Comparison of ENCODE assay signal across 1 cellular context in the genomic region with DNA sequence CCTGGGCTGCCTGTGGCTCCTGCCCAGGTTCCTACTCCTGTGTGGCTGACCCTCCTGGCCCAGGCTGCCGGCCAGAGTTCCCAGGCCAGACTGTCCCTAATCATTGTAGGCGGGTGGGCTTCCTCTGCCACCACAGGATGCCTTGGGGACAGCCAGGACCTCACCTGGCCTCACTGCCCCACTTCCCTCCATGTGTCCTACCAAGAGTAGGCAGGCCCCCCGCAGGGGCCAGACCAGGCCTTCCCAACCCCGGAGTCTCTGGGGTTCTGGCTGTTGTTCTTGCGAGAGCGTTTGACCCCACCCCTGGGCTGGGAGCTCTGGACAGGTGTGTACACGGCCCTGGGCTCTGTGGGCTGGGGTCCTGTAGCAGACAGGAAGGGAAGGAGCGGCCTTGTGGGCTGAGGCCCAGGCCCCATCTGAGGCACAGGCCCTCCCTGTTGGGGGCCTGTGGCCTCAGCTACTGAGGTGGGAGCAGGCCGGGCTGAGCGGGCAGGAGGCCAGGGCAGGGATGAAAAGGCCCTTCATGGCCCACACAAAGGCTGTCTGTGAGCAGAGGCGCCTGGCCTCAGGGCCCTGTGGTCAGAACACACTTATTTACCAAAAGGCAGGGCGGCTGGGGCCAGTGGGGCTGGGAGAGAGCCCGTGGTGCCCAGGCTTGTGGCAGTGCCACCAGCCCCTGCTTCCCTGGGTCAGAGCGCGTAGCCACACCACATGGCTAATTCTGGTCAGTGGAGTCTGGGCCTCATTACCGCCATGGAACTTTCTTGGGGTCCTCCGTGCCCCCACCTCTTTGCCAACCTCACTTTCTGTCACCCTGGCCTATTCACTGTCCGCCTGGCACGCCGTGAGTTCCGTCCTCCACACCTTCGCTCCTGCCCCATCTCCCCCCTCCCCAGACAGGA.
TF ChIP-seq lines count a peak whose summit lies in the region.

No MANE protein-coding gene starts in this region.

TF ChIP-seq in HepG2, 621 proteins besides CTCF, POLR2A, EP300 and RAD21 (continued from another document):
- TF ChIP-seq, protein P1, sequence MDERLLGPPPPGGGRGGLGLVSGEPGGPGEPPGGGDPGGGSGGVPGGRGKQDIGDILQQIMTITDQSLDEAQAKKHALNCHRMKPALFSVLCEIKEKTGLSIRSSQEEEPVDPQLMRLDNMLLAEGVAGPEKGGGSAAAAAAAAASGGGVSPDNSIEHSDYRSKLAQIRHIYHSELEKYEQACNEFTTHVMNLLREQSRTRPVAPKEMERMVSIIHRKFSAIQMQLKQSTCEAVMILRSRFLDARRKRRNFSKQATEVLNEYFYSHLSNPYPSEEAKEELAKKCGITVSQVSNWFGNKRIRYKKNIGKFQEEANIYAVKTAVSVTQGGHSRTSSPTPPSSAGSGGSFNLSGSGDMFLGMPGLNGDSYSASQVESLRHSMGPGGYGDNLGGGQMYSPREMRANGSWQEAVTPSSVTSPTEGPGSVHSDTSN (CRISPR knock-in tag; IDR thresholded peaks at IDR 0.05), result no peak
- TF ChIP-seq ZNF251 (CRISPR knock-in tag; IDR thresholded peaks at IDR 0.05) (0 out of 2 replicates have a peak, but pooled peaks have one; percentile 39), ZFP36L1 (CRISPR knock-in tag; IDR thresholded peaks at IDR 0.05) (no peak), HMGA1 (CRISPR knock-in tag; conservative IDR thresholded peaks at IDR 0.05) (no peak), ZNF788 (CRISPR knock-in tag; IDR thresholded peaks at IDR 0.05; ENCODE audit: borderline replicate concordance) (peak; percentile 90), SATB2 (CRISPR knock-in tag; IDR thresholded peaks at IDR 0.05) (no peak), PHB2 (IDR thresholded peaks at IDR 0.05; ENCODE audit: partially characterized antibody) (no peak), ZNF326 (CRISPR knock-in tag; IDR thresholded peaks at IDR 0.05; ENCODE audit: borderline replicate concordance) (peak; percentile 31; the same call in 1 of the 2 replicates), ZNF781 (CRISPR knock-in tag; IDR thresholded peaks at IDR 0.05; ENCODE audit: borderline replicate concordance, not compliant biosample characterization) (no peak), GFI1 (CRISPR knock-in tag; IDR thresholded peaks at IDR 0.05; ENCODE audit: borderline replicate concordance) (no peak), ZNF333 (CRISPR knock-in tag; IDR thresholded peaks at IDR 0.05; ENCODE audit: borderline replicate concordance) (no peak; the same call in 1 of the 2 replicates), ZNF644 (CRISPR knock-in tag; IDR thresholded peaks at IDR 0.05; ENCODE audit: low read depth) (peak; percentile 70), ZFP36L2 (CRISPR knock-in tag; IDR thresholded peaks at IDR 0.05) (no peak), JUNB (CRISPR knock-in tag; IDR thresholded peaks at IDR 0.05; ENCODE audit: borderline replicate concordance) (no peak), ZMAT3 (CRISPR knock-in tag; conservative IDR thresholded peaks at IDR 0.05) (no peak), ATF7-NPFF (CRISPR knock-in tag; IDR thresholded peaks at IDR 0.05; ENCODE audit: low read depth) (peak; percentile 75), ZBTB42 (CRISPR knock-in tag; IDR thresholded peaks at IDR 0.05) (peak; percentile 61; the same call in 1 of the 2 replicates), FOXA1 (IDR thresholded peaks at IDR 0.05) (no peak), FOXA1 (CRISPR knock-in tag; IDR thresholded peaks at IDR 0.05) (peak; percentile 78), GATA4 (IDR thresholded peaks at IDR 0.05; ENCODE audit: borderline replicate concordance, low read depth) (peak; percentile 53; the same call in 1 of the 2 replicates), ZBTB8A (CRISPR knock-in tag; IDR thresholded peaks at IDR 0.05; ENCODE audit: borderline replicate concordance, low read depth) (no peak; the same call in 1 of the 2 replicates), FOXO1 (CRISPR knock-in tag; IDR thresholded peaks at IDR 0.05) (peak; percentile 30; the same call in 1 of the 2 replicates), ZNF556 (CRISPR knock-in tag; IDR thresholded peaks at IDR 0.05; ENCODE audit: borderline replicate concordance) (peak; percentile 77; the same call in 1 of the 2 replicates), MAFG (CRISPR knock-in tag; IDR thresholded peaks at IDR 0.05) (no peak), MEIS2 (CRISPR knock-in tag; IDR thresholded peaks at IDR 0.05) (peak; percentile 33; the same call in 1 of the 2 replicates)
- TF ChIP-seq, protein P2, sequence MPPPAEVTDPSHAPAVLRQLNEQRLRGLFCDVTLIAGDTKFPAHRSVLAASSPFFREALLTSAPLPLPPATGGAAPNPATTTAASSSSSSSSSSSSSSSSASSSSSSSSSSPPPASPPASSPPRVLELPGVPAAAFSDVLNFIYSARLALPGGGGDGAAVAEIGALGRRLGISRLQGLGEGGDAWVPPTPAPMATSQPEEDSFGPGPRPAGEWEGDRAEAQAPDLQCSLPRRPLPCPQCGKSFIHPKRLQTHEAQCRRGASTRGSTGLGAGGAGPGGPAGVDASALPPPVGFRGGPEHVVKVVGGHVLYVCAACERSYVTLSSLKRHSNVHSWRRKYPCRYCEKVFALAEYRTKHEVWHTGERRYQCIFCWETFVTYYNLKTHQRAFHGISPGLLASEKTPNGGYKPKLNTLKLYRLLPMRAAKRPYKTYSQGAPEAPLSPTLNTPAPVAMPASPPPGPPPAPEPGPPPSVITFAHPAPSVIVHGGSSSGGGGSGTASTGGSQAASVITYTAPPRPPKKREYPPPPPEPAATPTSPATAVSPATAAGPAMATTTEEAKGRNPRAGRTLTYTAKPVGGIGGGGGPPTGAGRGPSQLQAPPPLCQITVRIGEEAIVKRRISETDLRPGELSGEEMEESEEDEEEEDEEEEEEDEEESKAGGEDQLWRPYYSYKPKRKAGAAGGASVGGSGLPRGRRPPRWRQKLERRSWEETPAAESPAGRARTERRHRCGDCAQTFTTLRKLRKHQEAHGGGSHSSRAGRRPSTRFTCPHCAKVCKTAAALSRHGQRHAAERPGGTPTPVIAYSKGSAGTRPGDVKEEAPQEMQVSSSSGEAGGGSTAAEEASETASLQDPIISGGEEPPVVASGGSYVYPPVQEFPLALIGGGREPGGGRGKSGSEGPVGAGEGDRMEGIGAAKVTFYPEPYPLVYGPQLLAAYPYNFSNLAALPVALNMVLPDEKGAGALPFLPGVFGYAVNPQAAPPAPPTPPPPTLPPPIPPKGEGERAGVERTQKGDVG (CRISPR knock-in tag; IDR thresholded peaks at IDR 0.05; ENCODE audit: borderline replicate concordance), result 0 out of 2 replicates have a peak, but pooled peaks have one; percentile 18
- TF ChIP-seq, protein P3, sequence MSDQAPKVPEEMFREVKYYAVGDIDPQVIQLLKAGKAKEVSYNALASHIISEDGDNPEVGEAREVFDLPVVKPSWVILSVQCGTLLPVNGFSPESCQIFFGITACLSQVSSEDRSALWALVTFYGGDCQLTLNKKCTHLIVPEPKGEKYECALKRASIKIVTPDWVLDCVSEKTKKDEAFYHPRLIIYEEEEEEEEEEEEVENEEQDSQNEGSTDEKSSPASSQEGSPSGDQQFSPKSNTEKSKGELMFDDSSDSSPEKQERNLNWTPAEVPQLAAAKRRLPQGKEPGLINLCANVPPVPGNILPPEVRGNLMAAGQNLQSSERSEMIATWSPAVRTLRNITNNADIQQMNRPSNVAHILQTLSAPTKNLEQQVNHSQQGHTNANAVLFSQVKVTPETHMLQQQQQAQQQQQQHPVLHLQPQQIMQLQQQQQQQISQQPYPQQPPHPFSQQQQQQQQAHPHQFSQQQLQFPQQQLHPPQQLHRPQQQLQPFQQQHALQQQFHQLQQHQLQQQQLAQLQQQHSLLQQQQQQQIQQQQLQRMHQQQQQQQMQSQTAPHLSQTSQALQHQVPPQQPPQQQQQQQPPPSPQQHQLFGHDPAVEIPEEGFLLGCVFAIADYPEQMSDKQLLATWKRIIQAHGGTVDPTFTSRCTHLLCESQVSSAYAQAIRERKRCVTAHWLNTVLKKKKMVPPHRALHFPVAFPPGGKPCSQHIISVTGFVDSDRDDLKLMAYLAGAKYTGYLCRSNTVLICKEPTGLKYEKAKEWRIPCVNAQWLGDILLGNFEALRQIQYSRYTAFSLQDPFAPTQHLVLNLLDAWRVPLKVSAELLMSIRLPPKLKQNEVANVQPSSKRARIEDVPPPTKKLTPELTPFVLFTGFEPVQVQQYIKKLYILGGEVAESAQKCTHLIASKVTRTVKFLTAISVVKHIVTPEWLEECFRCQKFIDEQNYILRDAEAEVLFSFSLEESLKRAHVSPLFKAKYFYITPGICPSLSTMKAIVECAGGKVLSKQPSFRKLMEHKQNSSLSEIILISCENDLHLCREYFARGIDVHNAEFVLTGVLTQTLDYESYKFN (CRISPR knock-in tag; conservative IDR thresholded peaks at IDR 0.05), result peak; percentile 92
- TF ChIP-seq, protein P4, sequence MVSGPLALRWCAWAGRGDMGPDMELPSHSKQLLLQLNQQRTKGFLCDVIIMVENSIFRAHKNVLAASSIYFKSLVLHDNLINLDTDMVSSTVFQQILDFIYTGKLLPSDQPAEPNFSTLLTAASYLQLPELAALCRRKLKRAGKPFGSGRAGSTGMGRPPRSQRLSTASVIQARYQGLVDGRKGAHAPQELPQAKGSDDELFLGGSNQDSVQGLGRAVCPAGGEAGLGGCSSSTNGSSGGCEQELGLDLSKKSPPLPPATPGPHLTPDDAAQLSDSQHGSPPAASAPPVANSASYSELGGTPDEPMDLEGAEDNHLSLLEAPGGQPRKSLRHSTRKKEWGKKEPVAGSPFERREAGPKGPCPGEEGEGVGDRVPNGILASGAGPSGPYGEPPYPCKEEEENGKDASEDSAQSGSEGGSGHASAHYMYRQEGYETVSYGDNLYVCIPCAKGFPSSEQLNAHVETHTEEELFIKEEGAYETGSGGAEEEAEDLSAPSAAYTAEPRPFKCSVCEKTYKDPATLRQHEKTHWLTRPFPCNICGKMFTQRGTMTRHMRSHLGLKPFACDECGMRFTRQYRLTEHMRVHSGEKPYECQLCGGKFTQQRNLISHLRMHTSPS (CRISPR knock-in tag; IDR thresholded peaks at IDR 0.05; ENCODE audit: low read depth), result peak; percentile 99
- TF ChIP-seq, protein P5, sequence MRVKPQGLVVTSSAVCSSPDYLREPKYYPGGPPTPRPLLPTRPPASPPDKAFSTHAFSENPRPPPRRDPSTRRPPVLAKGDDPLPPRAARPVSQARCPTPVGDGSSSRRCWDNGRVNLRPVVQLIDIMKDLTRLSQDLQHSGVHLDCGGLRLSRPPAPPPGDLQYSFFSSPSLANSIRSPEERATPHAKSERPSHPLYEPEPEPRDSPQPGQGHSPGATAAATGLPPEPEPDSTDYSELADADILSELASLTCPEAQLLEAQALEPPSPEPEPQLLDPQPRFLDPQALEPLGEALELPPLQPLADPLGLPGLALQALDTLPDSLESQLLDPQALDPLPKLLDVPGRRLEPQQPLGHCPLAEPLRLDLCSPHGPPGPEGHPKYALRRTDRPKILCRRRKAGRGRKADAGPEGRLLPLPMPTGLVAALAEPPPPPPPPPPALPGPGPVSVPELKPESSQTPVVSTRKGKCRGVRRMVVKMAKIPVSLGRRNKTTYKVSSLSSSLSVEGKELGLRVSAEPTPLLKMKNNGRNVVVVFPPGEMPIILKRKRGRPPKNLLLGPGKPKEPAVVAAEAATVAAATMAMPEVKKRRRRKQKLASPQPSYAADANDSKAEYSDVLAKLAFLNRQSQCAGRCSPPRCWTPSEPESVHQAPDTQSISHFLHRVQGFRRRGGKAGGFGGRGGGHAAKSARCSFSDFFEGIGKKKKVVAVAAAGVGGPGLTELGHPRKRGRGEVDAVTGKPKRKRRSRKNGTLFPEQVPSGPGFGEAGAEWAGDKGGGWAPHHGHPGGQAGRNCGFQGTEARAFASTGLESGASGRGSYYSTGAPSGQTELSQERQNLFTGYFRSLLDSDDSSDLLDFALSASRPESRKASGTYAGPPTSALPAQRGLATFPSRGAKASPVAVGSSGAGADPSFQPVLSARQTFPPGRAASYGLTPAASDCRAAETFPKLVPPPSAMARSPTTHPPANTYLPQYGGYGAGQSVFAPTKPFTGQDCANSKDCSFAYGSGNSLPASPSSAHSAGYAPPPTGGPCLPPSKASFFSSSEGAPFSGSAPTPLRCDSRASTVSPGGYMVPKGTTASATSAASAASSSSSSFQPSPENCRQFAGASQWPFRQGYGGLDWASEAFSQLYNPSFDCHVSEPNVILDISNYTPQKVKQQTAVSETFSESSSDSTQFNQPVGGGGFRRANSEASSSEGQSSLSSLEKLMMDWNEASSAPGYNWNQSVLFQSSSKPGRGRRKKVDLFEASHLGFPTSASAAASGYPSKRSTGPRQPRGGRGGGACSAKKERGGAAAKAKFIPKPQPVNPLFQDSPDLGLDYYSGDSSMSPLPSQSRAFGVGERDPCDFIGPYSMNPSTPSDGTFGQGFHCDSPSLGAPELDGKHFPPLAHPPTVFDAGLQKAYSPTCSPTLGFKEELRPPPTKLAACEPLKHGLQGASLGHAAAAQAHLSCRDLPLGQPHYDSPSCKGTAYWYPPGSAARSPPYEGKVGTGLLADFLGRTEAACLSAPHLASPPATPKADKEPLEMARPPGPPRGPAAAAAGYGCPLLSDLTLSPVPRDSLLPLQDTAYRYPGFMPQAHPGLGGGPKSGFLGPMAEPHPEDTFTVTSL (CRISPR knock-in tag; IDR thresholded peaks at IDR 0.05; ENCODE audit: borderline replicate concordance), result no peak
